In the genomic region with DNA sequence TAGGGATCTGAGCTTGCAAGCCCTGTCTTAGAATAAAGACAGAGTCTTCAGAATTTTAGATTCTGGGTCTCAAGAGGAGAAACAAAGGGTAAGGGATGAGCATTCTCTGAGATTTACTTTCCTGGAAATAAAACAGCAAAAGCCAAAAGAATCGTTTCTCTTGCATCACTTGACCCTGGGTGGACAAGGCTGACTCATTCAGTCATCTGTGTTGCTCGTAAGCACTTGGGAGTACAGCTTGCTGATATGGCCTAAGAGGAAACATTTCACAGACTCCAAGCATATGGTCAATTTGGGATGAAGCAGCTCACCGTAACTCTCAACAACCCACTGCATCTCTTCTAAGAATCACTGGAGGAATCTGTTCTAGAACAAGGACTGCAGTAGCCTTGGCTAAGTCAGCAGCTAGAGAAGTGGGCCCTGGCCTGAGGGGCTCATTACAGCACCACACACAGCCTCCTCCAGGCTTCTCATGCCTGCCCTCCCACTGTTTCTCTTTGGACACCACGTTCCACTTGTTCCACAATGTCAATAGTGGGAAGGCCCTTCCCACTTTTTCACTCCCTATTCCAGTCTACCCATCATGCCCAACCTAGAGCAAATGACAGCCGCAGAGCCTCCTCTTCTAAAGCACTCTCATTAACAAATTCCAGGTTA, we compare ENCODE assay signal across 11 cellular contexts.
DNase-seq lines count a peak whose midpoint lies in the region; ATAC-seq, FAIRE-seq and TF ChIP-seq lines count a peak whose summit lies in the region.
"Had no signal": no experiment of that assay in that cellular context is flagged by ENCODE, and none has a peak within 500 bp of the region (broad histone marks: within the 10 kb centered on the region; RNA-seq: fewer than 3 reads in every experiment).

No MANE protein-coding gene starts in this region.

- H3K27ac ChIP-seq in cingulate gyrus (ENCODE audit: low read depth, low read length): peak overlapping the region; percentile 44
- peak overlapping the region in 1 of 2 donors; percentile 90 for H3K27ac ChIP-seq in lung (ENCODE audit: low read depth in 1 of 2, low read length in 1 of 2)
- H3K27ac ChIP-seq in uterus: peak overlapping the region; percentile 84 to 88
- H3K27ac ChIP-seq: 22Rv1 had no signal

- DNase-seq in DMS53 (lab: John Stamatoyannopoulos, UW): peak; percentile 34
- DNase-seq in DMS53 treated with DMSO at 0.1 percent for 48 hours (lab: John Stamatoyannopoulos, UW; ENCODE audit: unreplicated experiment): no peak
- DNase-seq in lung (ENCODE audit: low spot score): peak; percentile 51
- peak; percentile 60 to 85 for DNase-seq in uterus
- no peak for DNase-seq in RCC 7860 (ENCODE audit: low spot score)
- no peak for DNase-seq in HK-2 (ENCODE audit: unreplicated experiment)
- DNase-seq in HT-29 (ENCODE audit: low spot score): no peak
- DNase-seq: glutamatergic neuron, NCI-H526 treated with DMSO at 0.1 percent for 48 hours had no signal

- H3K36me3 ChIP-seq in lung (ENCODE audit: control insufficient read depth in 2 of 2, insufficient read depth in 2 of 2, low read length in 2 of 2): peaks cover 3 to 8% of the 10 kb centered on the region in 2 donors
- no peaks in the 10 kb centered on the region for H3K36me3 ChIP-seq in uterus

- TF ChIP-seq POLR2A in uterus (IDR thresholded peaks at IDR 0.05): no peak

- peaks cover 3 to 11% of the 10 kb centered on the region in 2 donors for H3K4me1 ChIP-seq in lung (ENCODE audit: control insufficient read depth in 2 of 2, insufficient read depth in 2 of 2, low read length in 2 of 2)
- H3K4me1 ChIP-seq in uterus: no peaks in the 10 kb centered on the region

- no peaks in the 10 kb centered on the region for H3K27me3 ChIP-seq in lung (ENCODE audit: control insufficient read depth, insufficient read depth)
- H3K27me3 ChIP-seq in uterus: no peaks in the 10 kb centered on the region

- intact Hi-C loops in uterus (cut with DNase I; ENCODE audit: low total_unique reads): no loop called here

- no peak for FAIRE-seq in RCC 7860 (lab: Jason Lieb, UNC)

- no peaks in the 10 kb centered on the region for H3K9me3 ChIP-seq in lung (ENCODE audit: control insufficient read depth in 2 of 2, insufficient read depth in 1 of 2, low read length in 1 of 2)
- no peaks in the 10 kb centered on the region for H3K9me3 ChIP-seq in uterus

- no peak overlapping the region for H3K4me3 ChIP-seq in lung
- no peak overlapping the region for H3K4me3 ChIP-seq in uterus

- TF ChIP-seq CTCF in lung (IDR thresholded peaks at IDR 0.05; ENCODE audit: control extremely low read depth, extremely low read depth) (no peak), uterus (IDR thresholded peaks at IDR 0.05) (no peak)

- peak; percentile 81 for ATAC-seq in lung (ENCODE audit: insufficient read depth, low FRiP score)

- WGBS in lung, 2 donors: 48 to 60% methylated on average over 5 of the region's 5 CpGs

Comparison
In these comparisons a context has a peak if more than half of its experiments do, and no peak if none do; other contexts are left out.
1. DNase-seq: peak in DMS53 (single experiment), lung (single experiment) and uterus (2 of 2); none in DMS53 treated with DMSO at 0.1 percent for 48 hours (single experiment), RCC 7860 (single experiment), HK-2 (single experiment) and HT-29 (single experiment).